Comparison of ENCODE assay signal across 1 cellular context in the genomic region with DNA sequence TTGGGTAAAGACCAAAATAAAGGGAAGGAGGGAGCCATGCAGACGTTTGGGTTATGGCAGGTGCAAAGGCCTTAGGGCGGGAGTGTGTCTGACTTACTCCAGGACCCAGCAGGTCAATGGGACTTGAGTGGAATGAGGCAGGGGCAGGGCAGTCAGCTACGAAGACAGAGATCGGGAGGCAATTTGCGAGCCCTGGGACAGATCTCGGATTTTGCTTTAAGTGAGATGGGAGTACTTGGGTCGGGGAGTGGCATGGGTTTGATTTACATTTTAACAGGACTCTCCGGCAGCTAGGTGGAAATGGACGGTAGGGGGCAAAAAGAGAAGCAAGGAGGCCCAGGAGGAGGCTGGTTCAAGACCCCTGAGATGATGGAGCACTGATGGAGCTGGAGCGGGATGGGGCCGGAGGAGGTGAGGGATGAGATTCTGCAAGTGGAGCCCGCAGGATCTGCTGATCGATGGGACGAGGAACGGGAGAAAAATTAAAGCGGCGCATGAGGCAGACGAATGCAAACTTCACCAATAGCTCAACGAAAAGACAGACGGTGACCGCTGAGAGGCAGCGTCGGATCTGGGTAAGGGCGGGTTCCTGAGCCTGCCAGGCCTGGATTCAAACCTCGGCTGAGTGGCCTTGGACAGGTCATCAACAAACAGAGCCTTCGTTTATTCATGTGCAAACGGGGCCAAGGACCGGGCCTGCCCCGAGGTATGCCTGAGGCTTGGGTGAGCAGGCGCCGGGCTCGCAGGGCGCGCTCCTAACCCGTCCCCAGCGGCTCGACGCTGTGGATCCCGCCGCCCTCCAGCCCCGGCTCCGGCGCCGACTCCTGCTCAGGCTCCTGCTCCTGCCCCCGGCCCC.
TF ChIP-seq lines count a peak whose summit lies in the region.

No MANE protein-coding gene starts in this region.

TF ChIP-seq in HCT116, 20 proteins besides CTCF, POLR2A, EP300 and RAD21 (continued from another document):
- TF ChIP-seq EGR1 (IDR thresholded peaks at IDR 0.05; ENCODE audit: low read depth) (peak; percentile 20; the same call in 1 of the 2 replicates), SRF (IDR thresholded peaks at IDR 0.05; ENCODE audit: low read depth) (no peak), TCF7L2 (IDR thresholded peaks at IDR 0.05; ENCODE audit: borderline replicate concordance, extremely low read depth, insufficient read depth, insufficient read length) (no peak), ZFX (IDR thresholded peaks at IDR 0.05) (peak; percentile 11; the same call in 1 of the 2 replicates), CBX3 (IDR thresholded peaks at IDR 0.05; ENCODE audit: low read depth) (peak; percentile 37; the same call in 1 of the 2 replicates), CEBPB (IDR thresholded peaks at IDR 0.05; ENCODE audit: low read depth) (no peak)
- TF ChIP-seq, protein P1, sequence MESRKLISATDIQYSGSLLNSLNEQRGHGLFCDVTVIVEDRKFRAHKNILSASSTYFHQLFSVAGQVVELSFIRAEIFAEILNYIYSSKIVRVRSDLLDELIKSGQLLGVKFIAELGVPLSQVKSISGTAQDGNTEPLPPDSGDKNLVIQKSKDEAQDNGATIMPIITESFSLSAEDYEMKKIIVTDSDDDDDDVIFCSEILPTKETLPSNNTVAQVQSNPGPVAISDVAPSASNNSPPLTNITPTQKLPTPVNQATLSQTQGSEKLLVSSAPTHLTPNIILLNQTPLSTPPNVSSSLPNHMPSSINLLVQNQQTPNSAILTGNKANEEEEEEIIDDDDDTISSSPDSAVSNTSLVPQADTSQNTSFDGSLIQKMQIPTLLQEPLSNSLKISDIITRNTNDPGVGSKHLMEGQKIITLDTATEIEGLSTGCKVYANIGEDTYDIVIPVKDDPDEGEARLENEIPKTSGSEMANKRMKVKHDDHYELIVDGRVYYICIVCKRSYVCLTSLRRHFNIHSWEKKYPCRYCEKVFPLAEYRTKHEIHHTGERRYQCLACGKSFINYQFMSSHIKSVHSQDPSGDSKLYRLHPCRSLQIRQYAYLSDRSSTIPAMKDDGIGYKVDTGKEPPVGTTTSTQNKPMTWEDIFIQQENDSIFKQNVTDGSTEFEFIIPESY (IDR thresholded peaks at IDR 0.05; ENCODE audit: extremely low read depth, insufficient replicate concordance, low read length): no peak
- TF ChIP-seq, protein P2, sequence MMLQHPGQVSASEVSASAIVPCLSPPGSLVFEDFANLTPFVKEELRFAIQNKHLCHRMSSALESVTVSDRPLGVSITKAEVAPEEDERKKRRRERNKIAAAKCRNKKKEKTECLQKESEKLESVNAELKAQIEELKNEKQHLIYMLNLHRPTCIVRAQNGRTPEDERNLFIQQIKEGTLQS (IDR thresholded peaks at IDR 0.05): no peak
